20 cellular contexts compared by ENCODE assay signal in the genomic region with DNA sequence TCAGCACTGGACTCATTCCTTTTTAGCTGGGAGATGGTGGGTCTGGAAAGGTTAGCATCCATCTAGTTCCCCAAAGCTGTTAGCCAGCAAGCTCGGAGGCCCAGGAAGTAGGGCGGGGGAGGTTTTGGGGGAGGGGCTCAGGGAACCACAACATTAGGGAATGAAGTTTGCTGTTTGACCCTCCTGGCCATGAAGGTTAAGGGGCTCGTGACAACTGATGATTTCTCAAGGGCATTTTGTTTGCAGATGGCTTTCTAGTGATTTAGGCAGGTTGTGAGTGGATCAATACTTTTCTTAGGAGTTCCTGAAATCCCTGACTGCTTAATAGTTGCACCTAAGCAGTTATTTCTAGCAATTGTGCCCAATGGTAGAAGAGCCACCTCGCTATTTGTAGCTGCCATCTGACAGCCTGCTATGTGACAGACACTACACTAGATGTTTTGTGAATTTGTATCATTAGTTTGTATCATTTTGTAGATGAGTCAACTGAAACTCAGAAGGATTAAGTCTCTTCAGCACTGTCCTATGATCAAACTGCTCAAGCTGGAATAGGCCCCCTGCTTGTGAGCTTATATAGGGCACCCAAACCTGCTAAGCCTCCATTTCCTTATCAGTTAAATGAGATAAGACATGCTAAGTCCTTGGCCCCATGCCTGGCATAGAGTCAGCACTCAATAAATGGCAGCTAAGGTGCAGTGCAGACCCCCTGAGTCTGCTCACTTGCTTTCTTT.
A peak's percentile ranks its signal among the peaks of the same experiment; 100 is the strongest.
DNase-seq lines count a peak whose midpoint lies in the region; ATAC-seq and TF ChIP-seq lines count a peak whose summit lies in the region.
"Had no signal": no experiment of that assay in that cellular context is flagged by ENCODE, and none has a peak within 500 bp of the region (broad histone marks: within the 10 kb centered on the region; RNA-seq: fewer than 3 reads in every experiment).

No MANE protein-coding gene starts in this region.

- no peaks in the 10 kb centered on the region for H3K79me1 ChIP-seq in H9 (ENCODE audit: insufficient read depth, low read depth, low read length, poor library complexity, severe bottlenecking)

- H3K27me3 Mint-ChIP-seq in H9 (ENCODE audit: low read depth), result no peaks in the 10 kb centered on the region; the same call in none of the 2 replicates
- H3K27me3 Mint-ChIP-seq: dendritic cell treated with granulocyte-macrophage colony-stimulating factor and Interleukin-4, amounts not matched to agents 40 ng/mL and 50 ng/mL, for 4 days had no signal

- H3K9ac ChIP-seq in H9 (ENCODE audit: extremely low read depth, insufficient read length, low read length), result no peak overlapping the region
- H3K9ac ChIP-seq: BLaER1 treated with 17β-estradiol and CSF1 and Interleukin-3, amounts not matched to agents 10 nM and 100 nM had no signal

- no peak overlapping the region for H4K91ac ChIP-seq in H9 (ENCODE audit: insufficient read length, low read depth, low read length)

- DNase-seq in H9 (no peak), MV-4-11 (lab: John Stamatoyannopoulos, UW) (peak; percentile 66), brain microvascular endothelial cell (peak; percentile 63), osteoblast (ENCODE audit: insufficient read length, low spot score, missing footprints) (no peak), superior temporal gyrus (ENCODE audit: extremely low spot score) (no peak)
- DNase-seq in stimulated activated naive CD4-positive, alpha-beta T cell (lab: John Stamatoyannopoulos, UW), result no peak
- DNase-seq: activated CD4-positive, alpha-beta T cell treated with anti-CD3 and anti-CD28 coated beads for 4 hours; activated naive CD4-positive, alpha-beta T cell treated with anti-CD3 and anti-CD28 coated beads, Interleukin-2, amount 10 ng/mL, durations not matched to agents 7 days and 5 days; DMS153; GOT3; KG1; naive thymus-derived CD8-positive, alpha-beta T cell; NCI-H1694 treated with DMSO at 0.1 percent for 48 hours; NCI-H2227 treated with DMSO at 0.1 percent for 48 hours; psoas muscle had no signal

- no peaks in the 10 kb centered on the region for H3K36me3 ChIP-seq in brain microvascular endothelial cell (replicated peaks)
- no peaks in the 10 kb centered on the region for H3K36me3 ChIP-seq in osteoblast (ENCODE audit: insufficient read depth, low read length)
- H3K36me3 ChIP-seq: BLaER1 treated with 17β-estradiol and CSF1 and Interleukin-3, amounts not matched to agents 10 nM and 100 nM; tibial nerve had no signal

- no peak overlapping the region for H2BK15ac ChIP-seq in H9 (ENCODE audit: low read depth, low read length)

- no peak overlapping the region for H2AFZ ChIP-seq in H9 (ENCODE audit: low read length)
- H2AFZ ChIP-seq in osteoblast (ENCODE audit: low read length), result no peak overlapping the region

- no peak overlapping the region for H3T11ph ChIP-seq in H9 (ENCODE audit: low read length)

- in situ Hi-C loops in brain microvascular endothelial cell (cut with HindIII; ENCODE audit: low pct_ligation_motif_present, low sequenced_read_pairs), result no loop called here

- no peak for ATAC-seq in GM18520 (IDR thresholded peaks at IDR 0.05; ENCODE audit: unreplicated experiment)
- ATAC-seq: naive thymus-derived CD8-positive, alpha-beta T cell; psoas muscle; stimulated activated memory B cell treated with anti-CD40 and anti-IgM and Interleukin-4, amounts not matched to agents 10 μg/mL and 1 μg/mL and 100 μg/mL, for 72 hours had no signal

- H3K36me3 Mint-ChIP-seq in H9 (ENCODE audit: insufficient read depth in 1 of 3, low read depth in 3 of 3), result peaks cover 0 to 3% (median 0%) of the 10 kb centered on the region in 3 experiments; a peak in 1 of 7 replicates
- H3K36me3 Mint-ChIP-seq: activated naive CD4-positive, alpha-beta T cell treated with anti-CD3 and anti-CD28 coated beads, Interleukin-2, amount 10 ng/mL, durations not matched to agents 7 days and 5 days; naive thymus-derived CD8-positive, alpha-beta T cell; stimulated activated memory B cell treated with anti-CD40 and anti-IgM and Interleukin-4, amounts not matched to agents 10 μg/mL and 1 μg/mL and 100 μg/mL, for 72 hours had no signal

- H3K27ac Mint-ChIP-seq in H9, result no peak overlapping the region
- H3K27ac Mint-ChIP-seq: activated naive CD4-positive, alpha-beta T cell treated with anti-CD3 and anti-CD28 coated beads, Interleukin-2, amount 10 ng/mL, durations not matched to agents 7 days and 5 days; dendritic cell treated with granulocyte-macrophage colony-stimulating factor and Interleukin-4, amounts not matched to agents 40 ng/mL and 50 ng/mL, for 4 days; naive thymus-derived CD8-positive, alpha-beta T cell; stimulated activated memory B cell treated with anti-CD40 and anti-IgM and Interleukin-4, amounts not matched to agents 10 μg/mL and 1 μg/mL and 100 μg/mL, for 72 hours had no signal

- H3K23ac ChIP-seq in H9 (ENCODE audit: insufficient read length, low read depth, low read length), result no peak overlapping the region

- H3K27ac ChIP-seq in H9 (ENCODE audit: insufficient read length, low read depth, low read length), result no peak overlapping the region
- no peak overlapping the region for H3K27ac ChIP-seq in brain microvascular endothelial cell
- H3K27ac ChIP-seq in osteoblast (ENCODE audit: low read depth, low read length), result no peak overlapping the region
- H3K27ac ChIP-seq: BLaER1 treated with 17β-estradiol and CSF1 and Interleukin-3, amounts not matched to agents 10 nM and 100 nM; psoas muscle; tibial nerve had no signal

- H2AK5ac ChIP-seq in H9 (ENCODE audit: insufficient read length, low read length), result no peak overlapping the region

- H2BK120ac ChIP-seq in H9 (ENCODE audit: low read depth, low read length, poor library complexity, severe bottlenecking), result no peak overlapping the region

- peak; percentile 30; the same call in 1 of the 3 replicates for TF ChIP-seq CTCF in H9 (conservative IDR thresholded peaks at IDR 0.05)
- peak; percentile 42 for TF ChIP-seq CTCF in brain microvascular endothelial cell (IDR thresholded peaks at IDR 0.05; ENCODE audit: low read depth, low read length, missing control alignments)
- TF ChIP-seq CTCF in osteoblast (IDR thresholded peaks at IDR 0.05; ENCODE audit: extremely low read depth, low read depth, low read length), result peak; percentile 19

- H3K4me3 ChIP-seq in brain microvascular endothelial cell (ENCODE audit: low read depth, low read length), result no peak overlapping the region
- no peak overlapping the region for H3K4me3 ChIP-seq in osteoblast (ENCODE audit: insufficient read depth, low read length)
- H3K4me3 ChIP-seq: BLaER1 treated with 17β-estradiol and CSF1 and Interleukin-3, amounts not matched to agents 10 nM and 100 nM; psoas muscle; tibial nerve had no signal

- H2BK12ac ChIP-seq in H9 (ENCODE audit: insufficient read length, low read depth, low read length), result no peak overlapping the region

- H3K4ac ChIP-seq in H9 (ENCODE audit: low read depth, low read length), result no peak overlapping the region

- H4K8ac ChIP-seq in H9 (replicated peaks; ENCODE audit: insufficient read length, low read depth, low read length), result no peak overlapping the region

- H3K4me1 ChIP-seq in H9 (ENCODE audit: insufficient read depth, low read length) (no peaks in the 10 kb centered on the region; the same call in 1 of the 2 replicates), osteoblast (ENCODE audit: insufficient read depth, low read length) (peaks cover 18% of the 10 kb centered on the region)
- H3K4me1 ChIP-seq: psoas muscle, tibial nerve had no signal

- WGBS in H9 (ENCODE audit: extremely low coverage, insufficient read length, low lambda C conversion rate), result no CpG with 5 or more reads among the region's 4 CpGs

- no peaks in the 10 kb centered on the region for H3K79me2 ChIP-seq in H9 (ENCODE audit: insufficient read depth, low read length)
- H3K79me2 ChIP-seq in osteoblast (ENCODE audit: insufficient read depth, low read length), result no peaks in the 10 kb centered on the region

- no peak overlapping the region for H3K18ac ChIP-seq in H9 (ENCODE audit: insufficient read length, low read depth, low read length)

- no peak overlapping the region for H3K14ac ChIP-seq in H9 (ENCODE audit: insufficient read depth, low read length)

- H3K4me3 Mint-ChIP-seq in H9, result no peak overlapping the region
- H3K4me3 Mint-ChIP-seq: activated naive CD4-positive, alpha-beta T cell treated with anti-CD3 and anti-CD28 coated beads, Interleukin-2, amount 10 ng/mL, durations not matched to agents 7 days and 5 days; dendritic cell treated with granulocyte-macrophage colony-stimulating factor and Interleukin-4, amounts not matched to agents 40 ng/mL and 50 ng/mL, for 4 days; naive thymus-derived CD8-positive, alpha-beta T cell; stimulated activated memory B cell treated with anti-CD40 and anti-IgM and Interleukin-4, amounts not matched to agents 10 μg/mL and 1 μg/mL and 100 μg/mL, for 72 hours had no signal

- no peak overlapping the region for H3K4me2 ChIP-seq in H9 (ENCODE audit: insufficient read depth, insufficient read length, low read length)
- H3K4me2 ChIP-seq in osteoblast (ENCODE audit: insufficient read depth, low read length), result no peak overlapping the region
- H3K4me2 ChIP-seq: BLaER1 treated with 17β-estradiol and CSF1 and Interleukin-3, amounts not matched to agents 10 nM and 100 nM had no signal

- no peak overlapping the region for H2BK5ac ChIP-seq in H9 (ENCODE audit: insufficient read length, low read length)

- H3K9me3 ChIP-seq in H9 (ENCODE audit: control insufficient read depth, low read depth, low read length) (no peaks in the 10 kb centered on the region), osteoblast (ENCODE audit: low read depth, low read length) (no peaks in the 10 kb centered on the region)
- H3K9me3 ChIP-seq: psoas muscle had no signal

- H2BK20ac ChIP-seq in H9 (ENCODE audit: low read depth, low read length, poor library complexity, severe bottlenecking), result no peak overlapping the region

- H4K5ac ChIP-seq in H9 (ENCODE audit: insufficient read length, low read depth, low read length), result no peak overlapping the region

- H3K27me3 ChIP-seq in H9 (ENCODE audit: insufficient read depth, low read length) (no peaks in the 10 kb centered on the region), brain microvascular endothelial cell (replicated peaks) (no peaks in the 10 kb centered on the region), osteoblast (ENCODE audit: insufficient read depth, low read length) (no peaks in the 10 kb centered on the region)
- H3K27me3 ChIP-seq: BLaER1 treated with 17β-estradiol and CSF1 and Interleukin-3, amounts not matched to agents 10 nM and 100 nM; tibial nerve had no signal

- peaks cover 5 to 7% of the 10 kb centered on the region in 2 experiments; a peak in 4 of 5 replicates for H3K9me3 Mint-ChIP-seq in H9
- H3K9me3 Mint-ChIP-seq: activated naive CD4-positive, alpha-beta T cell treated with anti-CD3 and anti-CD28 coated beads, Interleukin-2, amount 10 ng/mL, durations not matched to agents 7 days and 5 days; dendritic cell treated with granulocyte-macrophage colony-stimulating factor and Interleukin-4, amounts not matched to agents 40 ng/mL and 50 ng/mL, for 4 days; stimulated activated memory B cell treated with anti-CD40 and anti-IgM and Interleukin-4, amounts not matched to agents 10 μg/mL and 1 μg/mL and 100 μg/mL, for 72 hours had no signal

- no peaks in the 10 kb centered on the region for H4K20me1 ChIP-seq in H9 (ENCODE audit: control insufficient read depth, insufficient read depth, insufficient read length)
- H4K20me1 ChIP-seq in osteoblast (ENCODE audit: insufficient read depth, low read length), result no peaks in the 10 kb centered on the region
- H4K20me1 ChIP-seq: BLaER1 treated with 17β-estradiol and CSF1 and Interleukin-3, amounts not matched to agents 10 nM and 100 nM had no signal

- peaks cover 9% of the 10 kb centered on the region in 2 experiments for H3K4me1 Mint-ChIP-seq in H9
- H3K4me1 Mint-ChIP-seq: activated naive CD4-positive, alpha-beta T cell treated with anti-CD3 and anti-CD28 coated beads, Interleukin-2, amount 10 ng/mL, durations not matched to agents 7 days and 5 days; stimulated activated memory B cell treated with anti-CD40 and anti-IgM and Interleukin-4, amounts not matched to agents 10 μg/mL and 1 μg/mL and 100 μg/mL, for 72 hours had no signal

- no peak overlapping the region for H3K56ac ChIP-seq in H9 (ENCODE audit: insufficient read length, low read depth, low read length)

- no peaks in the 10 kb centered on the region for H3K23me2 ChIP-seq in H9 (ENCODE audit: insufficient read length, low read depth, low read length, poor library complexity, severe bottlenecking)

Comparison
In these comparisons a context has a peak if more than half of its experiments do, and no peak if none do; other contexts are left out.
1. DNase-seq: peak in MV-4-11 (single experiment) and brain microvascular endothelial cell (single experiment); none in H9 (single experiment), osteoblast (single experiment), stimulated activated naive CD4-positive, alpha-beta T cell (0 of 6) and superior temporal gyrus (single experiment).
2. Peak in every context shown above with its lines, with median percentiles within 50 percentile points of each other: CTCF ChIP-seq.